ENCODE assay signal across 6 cellular contexts in genomic region chr9:137606005-137606601, GRCh38. TPM values are rescaled to one million over a fixed set of nuclear protein-coding genes. Genes with fewer than 3 reads are reported as not detected.
DNase-seq lines count a peak whose midpoint lies in the region; ATAC-seq and TF ChIP-seq lines count a peak whose summit lies in the region.

No MANE protein-coding gene starts in this region.

- H3K4me3 ChIP-seq in breast epithelium (peak overlapping the region; percentile 78 to 99 (median 80)), neuron (ENCODE audit: low read length) (peak overlapping the region; percentile 86)

- peaks cover 15 to 19% of the 10 kb centered on the region in 2 donors for H3K4me1 ChIP-seq in breast epithelium
- peaks cover 16% of the 10 kb centered on the region for H3K4me1 ChIP-seq in neuron (ENCODE audit: insufficient read depth, low read length)

- peak; percentile 23 for ATAC-seq in GM19035 (IDR thresholded peaks at IDR 0.05; ENCODE audit: unreplicated experiment)
- peak; percentile 20 for ATAC-seq in HG03342 (IDR thresholded peaks at IDR 0.05; ENCODE audit: unreplicated experiment)

- H2AFZ ChIP-seq in neuron (ENCODE audit: low read depth, low read length), result peak overlapping the region; percentile 73

- intact Hi-C loops in breast epithelium (cut with DNase I; ENCODE audit: low total_unique reads), result loop anchor here (5.0 kb wide), 1 partner anchor 1124 kb away; the partner anchor contains the start of gene SEC16A

- H3K9me3 ChIP-seq in breast epithelium (no peaks in the 10 kb centered on the region), neuron (ENCODE audit: low read length) (no peaks in the 10 kb centered on the region)

- peaks cover 0 to 3% of the 10 kb centered on the region in 2 donors for H3K27me3 ChIP-seq in breast epithelium
- no peaks in the 10 kb centered on the region for H3K27me3 ChIP-seq in neuron (ENCODE audit: insufficient read depth, low read length)

- peak overlapping the region; percentile 88 to 92 for H3K27ac ChIP-seq in breast epithelium

- DNase-seq in breast epithelium (ENCODE audit: low spot score in 2 of 2) (no peak), inferior parietal cortex (ENCODE audit: extremely low spot score) (no peak), NCI-H1436 treated with DMSO at 0.1 percent for 48 hours (lab: John Stamatoyannopoulos, UW) (no peak)

- no peak for TF ChIP-seq CTCF in breast epithelium (IDR thresholded peaks at IDR 0.05)

- H3K36me3 ChIP-seq in breast epithelium (no peaks in the 10 kb centered on the region), neuron (ENCODE audit: insufficient read depth, low read length) (no peaks in the 10 kb centered on the region)

- no peak for TF ChIP-seq POLR2A in breast epithelium (IDR thresholded peaks at IDR 0.05)

RNA-seq across cellular contexts. Expression of gene ARRDC1, which starts 0.6 kb away (rescaled TPM):
- total RNA-seq in breast epithelium, result 100 to 1,000 TPM in 1 of 3 donors, 10 to 100 TPM in 2; 23.8 to 122 (median 57.0) TPM

RNA-seq across cellular contexts. Expression of gene EHMT1, which starts 12.7 kb away (rescaled TPM):
- 100 to 1,000 TPM in 1 of 3 donors, 10 to 100 TPM in 2; 63.7 to 113 (median 91.2) TPM for total RNA-seq in breast epithelium

RNA-seq across cellular contexts. Expression of gene ZMYND19, which starts 15.8 kb away (rescaled TPM):
- total RNA-seq in breast epithelium, result 10 to 100 TPM in 2 of 3 donors, 1 to 10 TPM in 1; 9.4 to 17.7 (median 16.5) TPM

RNA-seq across cellular contexts. Expression of gene DPH7, which starts 27.4 kb away (rescaled TPM):
- total RNA-seq in breast epithelium, result 10 to 100 TPM; 23.4 to 47.5 (median 45.1) TPM

RNA-seq across cellular contexts. Expression of gene MRPL41, which starts 54.4 kb away (rescaled TPM):
- 10 to 100 TPM; 45.4 to 71.8 (median 65.4) TPM for total RNA-seq in breast epithelium
